Comparison of ENCODE assay signal across 1 cellular context in genomic region chr14:105381446-105382342, GRCh38.
TF ChIP-seq lines count a peak whose summit lies in the region.

No MANE protein-coding gene starts in this region.

TF ChIP-seq in HepG2, 621 proteins besides CTCF, POLR2A, EP300 and RAD21 (continued from another document):
- TF ChIP-seq ARNT (IDR thresholded peaks at IDR 0.05), result no peak
- TF ChIP-seq, protein P1, sequence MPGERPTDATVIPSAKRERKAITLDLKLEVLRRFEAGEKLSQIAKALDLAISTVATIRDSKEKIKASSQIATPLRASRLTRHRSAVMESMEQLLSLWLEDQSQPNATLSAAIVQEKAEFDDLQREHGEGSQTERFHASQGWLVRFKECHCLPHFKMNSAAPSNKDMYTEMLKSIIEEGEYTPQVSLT (CRISPR knock-in tag; IDR thresholded peaks at IDR 0.05; ENCODE audit: borderline replicate concordance, low read depth), result no peak
- TF ChIP-seq, protein P2, sequence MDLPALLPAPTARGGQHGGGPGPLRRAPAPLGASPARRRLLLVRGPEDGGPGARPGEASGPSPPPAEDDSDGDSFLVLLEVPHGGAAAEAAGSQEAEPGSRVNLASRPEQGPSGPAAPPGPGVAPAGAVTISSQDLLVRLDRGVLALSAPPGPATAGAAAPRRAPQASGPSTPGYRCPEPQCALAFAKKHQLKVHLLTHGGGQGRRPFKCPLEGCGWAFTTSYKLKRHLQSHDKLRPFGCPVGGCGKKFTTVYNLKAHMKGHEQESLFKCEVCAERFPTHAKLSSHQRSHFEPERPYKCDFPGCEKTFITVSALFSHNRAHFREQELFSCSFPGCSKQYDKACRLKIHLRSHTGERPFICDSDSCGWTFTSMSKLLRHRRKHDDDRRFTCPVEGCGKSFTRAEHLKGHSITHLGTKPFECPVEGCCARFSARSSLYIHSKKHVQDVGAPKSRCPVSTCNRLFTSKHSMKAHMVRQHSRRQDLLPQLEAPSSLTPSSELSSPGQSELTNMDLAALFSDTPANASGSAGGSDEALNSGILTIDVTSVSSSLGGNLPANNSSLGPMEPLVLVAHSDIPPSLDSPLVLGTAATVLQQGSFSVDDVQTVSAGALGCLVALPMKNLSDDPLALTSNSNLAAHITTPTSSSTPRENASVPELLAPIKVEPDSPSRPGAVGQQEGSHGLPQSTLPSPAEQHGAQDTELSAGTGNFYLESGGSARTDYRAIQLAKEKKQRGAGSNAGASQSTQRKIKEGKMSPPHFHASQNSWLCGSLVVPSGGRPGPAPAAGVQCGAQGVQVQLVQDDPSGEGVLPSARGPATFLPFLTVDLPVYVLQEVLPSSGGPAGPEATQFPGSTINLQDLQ (CRISPR knock-in tag; IDR thresholded peaks at IDR 0.05), result no peak
- no peak for TF ChIP-seq REXO4 (CRISPR knock-in tag; IDR thresholded peaks at IDR 0.05; ENCODE audit: borderline replicate concordance)
- TF ChIP-seq ZMAT3 (CRISPR knock-in tag; conservative IDR thresholded peaks at IDR 0.05), result no peak
- TF ChIP-seq ATF1 (CRISPR knock-in tag; IDR thresholded peaks at IDR 0.05), result no peak
- TF ChIP-seq ZBTB1 (CRISPR knock-in tag; IDR thresholded peaks at IDR 0.05; ENCODE audit: borderline replicate concordance), result no peak
- TF ChIP-seq NR2C2 (CRISPR knock-in tag; IDR thresholded peaks at IDR 0.05; ENCODE audit: borderline replicate concordance), result no peak
- no peak for TF ChIP-seq ZNF577 (CRISPR knock-in tag; IDR thresholded peaks at IDR 0.05; ENCODE audit: borderline replicate concordance, low read depth)
- no peak for TF ChIP-seq ZNF780A (CRISPR knock-in tag; IDR thresholded peaks at IDR 0.05)
- TF ChIP-seq, protein P3, sequence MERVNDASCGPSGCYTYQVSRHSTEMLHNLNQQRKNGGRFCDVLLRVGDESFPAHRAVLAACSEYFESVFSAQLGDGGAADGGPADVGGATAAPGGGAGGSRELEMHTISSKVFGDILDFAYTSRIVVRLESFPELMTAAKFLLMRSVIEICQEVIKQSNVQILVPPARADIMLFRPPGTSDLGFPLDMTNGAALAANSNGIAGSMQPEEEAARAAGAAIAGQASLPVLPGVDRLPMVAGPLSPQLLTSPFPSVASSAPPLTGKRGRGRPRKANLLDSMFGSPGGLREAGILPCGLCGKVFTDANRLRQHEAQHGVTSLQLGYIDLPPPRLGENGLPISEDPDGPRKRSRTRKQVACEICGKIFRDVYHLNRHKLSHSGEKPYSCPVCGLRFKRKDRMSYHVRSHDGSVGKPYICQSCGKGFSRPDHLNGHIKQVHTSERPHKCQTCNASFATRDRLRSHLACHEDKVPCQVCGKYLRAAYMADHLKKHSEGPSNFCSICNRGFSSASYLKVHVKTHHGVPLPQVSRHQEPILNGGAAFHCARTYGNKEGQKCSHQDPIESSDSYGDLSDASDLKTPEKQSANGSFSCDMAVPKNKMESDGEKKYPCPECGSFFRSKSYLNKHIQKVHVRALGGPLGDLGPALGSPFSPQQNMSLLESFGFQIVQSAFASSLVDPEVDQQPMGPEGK (CRISPR knock-in tag; IDR thresholded peaks at IDR 0.05), result no peak
- TF ChIP-seq RBM39 (IDR thresholded peaks at IDR 0.05; ENCODE audit: low read depth, low read length, poor library complexity, severe bottlenecking), result no peak
- no peak for TF ChIP-seq ARHGAP35 (CRISPR knock-in tag; IDR thresholded peaks at IDR 0.05; ENCODE audit: borderline replicate concordance)
- TF ChIP-seq MEF2D (CRISPR knock-in tag; IDR thresholded peaks at IDR 0.05), result no peak
